In the genomic region with DNA sequence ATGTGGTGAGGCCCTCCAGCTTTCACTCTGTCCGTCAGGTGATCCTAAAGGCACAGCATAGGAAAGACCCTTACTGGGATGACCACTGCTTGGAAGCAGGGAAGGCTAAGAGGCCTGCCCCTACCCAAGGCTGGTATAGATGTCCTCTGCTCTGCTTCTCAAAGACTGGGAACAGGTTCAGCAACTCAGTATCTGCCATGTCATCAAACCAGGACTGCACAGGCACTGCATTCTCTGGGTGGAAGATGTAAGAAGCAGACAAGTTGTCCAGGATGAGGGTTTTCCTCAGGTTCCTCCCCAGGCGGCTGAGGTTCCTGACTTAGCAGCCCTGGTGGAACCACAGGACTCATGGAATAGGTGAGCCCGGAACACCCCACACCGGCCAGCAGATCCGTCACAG, we compare ENCODE assay signal across 21 cellular contexts.
"Had no signal": no experiment of that assay in that cellular context is flagged by ENCODE, and none has a peak within 500 bp of the region (broad histone marks: within the 10 kb centered on the region; RNA-seq: fewer than 3 reads in every experiment).

No MANE protein-coding gene starts in this region.

- DNase-seq: hippocampal formation; kidney; left ventricle myocardium inferior; mesendoderm; mucosa of descending colon; naive thymus-derived CD4-positive, alpha-beta T cell; ovary; retina; right cardiac atrium; sigmoid colon; small intestine; spleen; stimulated activated CD4-positive, alpha-beta T cell treated with anti-CD3 and anti-CD28 coated beads, Interleukin-4, amount 100 ng/mL, for 24 hours; stimulated activated naive CD4-positive, alpha-beta T cell; tibial artery had no signal

- H3K27me3 ChIP-seq: ovary, sigmoid colon, spleen, suprapubic skin, tibial artery, vagina had no signal

- FAIRE-seq: kidney, small intestine had no signal

- H3K36me3 ChIP-seq: left ventricle myocardium inferior, ovary, sigmoid colon, suprapubic skin, thoracic aorta, vagina had no signal

- ATAC-seq: mucosa of descending colon; naive thymus-derived CD4-positive, alpha-beta T cell; natural killer cell treated with Interleukin-12 subunit alpha and Interleukin-12 subunit beta and Interleukin-15 and Interleukin-18, amount 100 ng/mL, for 72 hours; right cardiac atrium; stimulated activated effector memory CD8-positive, alpha-beta T cell treated with anti-CD3 and anti-CD28 coated beads, Interleukin-12 subunit alpha, Interleukin-12 subunit beta, amount 100 ng/mL, for 72 hours had no signal

- H3K9me3 ChIP-seq: left ventricle myocardium inferior, mucosa of descending colon, ovary, sigmoid colon, spleen, suprapubic skin, thoracic aorta, tibial artery, vagina had no signal

- H3K27ac ChIP-seq: left ventricle myocardium inferior, ovary, sigmoid colon, spleen, suprapubic skin, thoracic aorta, tibial artery, vagina had no signal

- H3K4me3 ChIP-seq: left ventricle myocardium inferior, lung, mucosa of descending colon, ovary, sigmoid colon, spleen, suprapubic skin, thoracic aorta, tibial artery, vagina had no signal
